Comparison of ENCODE assay signal across 8 cellular contexts in genomic region chr2:39494784-39495251, GRCh38. TPM values are rescaled to one million over a fixed set of nuclear protein-coding genes. Genes with fewer than 3 reads are reported as not detected.
DNase-seq lines count a peak whose midpoint lies in the region; ATAC-seq and TF ChIP-seq lines count a peak whose summit lies in the region.

No MANE protein-coding gene starts in this region.

- peak overlapping the region; percentile 75 for H3K27ac ChIP-seq in brain microvascular endothelial cell
- H3K27ac ChIP-seq in esophagus squamous epithelium: no peak overlapping the region

- intact Hi-C loops in esophagus squamous epithelium (cut with DNase I): no loop called here
- intact Hi-C loops in CD14-positive monocyte (cut with micrococcal nuclease): loop anchor here in 1 of 2 donors (10.0 kb wide), 1 partner anchor 370 kb away; the partner anchor contains the start of gene SOS1

- peak; percentile 99 for DNase-seq in AG10803 (ENCODE audit: low read depth)
- DNase-seq in brain microvascular endothelial cell: peak; percentile 98
- DNase-seq in omental fat pad (ENCODE audit: low spot score): no peak
- no peak for DNase-seq in GDM1 (lab: John Stamatoyannopoulos, UW)
- DNase-seq in esophagus squamous epithelium (lab: John Stamatoyannopoulos, UW): no peak
- no peak for DNase-seq in CD14-positive monocyte (ENCODE audit: low spot score)

- H3K36me3 ChIP-seq in brain microvascular endothelial cell (replicated peaks) (no peaks in the 10 kb centered on the region), esophagus squamous epithelium (no peaks in the 10 kb centered on the region)

- no peak overlapping the region for H3K4me3 ChIP-seq in AG10803 (ENCODE audit: low read length)
- H3K4me3 ChIP-seq in brain microvascular endothelial cell (ENCODE audit: low read depth, low read length): no peak overlapping the region
- H3K4me3 ChIP-seq in esophagus squamous epithelium: no peak overlapping the region

- H3K4me1 ChIP-seq in esophagus squamous epithelium: peaks cover 0 to 22% (median 10%) of the 10 kb centered on the region in 3 donors

- H3K9me3 ChIP-seq in esophagus squamous epithelium: no peaks in the 10 kb centered on the region

- peaks cover 4 to 6% (median 5%) of the 10 kb centered on the region in 3 donors for H3K27me3 Mint-ChIP-seq in CD14-positive monocyte (ENCODE audit: low read depth in 3 of 3)

- H3K4me1 Mint-ChIP-seq in CD14-positive monocyte: peaks cover 32% of the 10 kb centered on the region

- peak overlapping the region in 1 of 7 donors; percentile 55 for H3K27ac Mint-ChIP-seq in CD14-positive monocyte

- TF ChIP-seq CTCF in AG10803 (conservative IDR thresholded peaks at IDR 0.05; ENCODE audit: low read length) (no peak), brain microvascular endothelial cell (IDR thresholded peaks at IDR 0.05; ENCODE audit: low read depth, low read length, missing control alignments) (peak; percentile 14), omental fat pad (IDR thresholded peaks at IDR 0.05) (no peak), esophagus squamous epithelium (IDR thresholded peaks at IDR 0.05) (no peak), CD14-positive monocyte (IDR thresholded peaks at IDR 0.05) (no peak)

- H3K27me3 ChIP-seq in brain microvascular endothelial cell (replicated peaks): no peaks in the 10 kb centered on the region
- no peaks in the 10 kb centered on the region for H3K27me3 ChIP-seq in esophagus squamous epithelium

- peaks cover 0 to 2% (median 0%) of the 10 kb centered on the region in 7 donors for H3K9me3 Mint-ChIP-seq in CD14-positive monocyte

- H3K4me3 Mint-ChIP-seq in CD14-positive monocyte: peak overlapping the region in 1 of 2 donors; percentile 35

- 65 to 80% methylated on average over 5 to 6 of the region's 6 CpGs for whole genome bisulfite sequencing in esophagus squamous epithelium, 2 donors

- H3K36me3 Mint-ChIP-seq in CD14-positive monocyte: peaks cover 0 to 2% of the 10 kb centered on the region in 2 donors

- ATAC-seq in GM19328 (IDR thresholded peaks at IDR 0.05; ENCODE audit: unreplicated experiment) (peak; percentile 45), HG03354 (IDR thresholded peaks at IDR 0.05; ENCODE audit: poor library complexity, severe bottlenecking, unreplicated experiment) (peak; percentile 44), omental fat pad (ENCODE audit: low FRiP score) (peak; percentile 96)

- in situ Hi-C loops in brain microvascular endothelial cell (cut with HindIII; ENCODE audit: low pct_ligation_motif_present, low sequenced_read_pairs): no loop called here

- no peak for TF ChIP-seq POLR2A in esophagus squamous epithelium (IDR thresholded peaks at IDR 0.05)

RNA-seq across cellular contexts. Expression of gene MAP4K3, which starts 57.7 kb away (rescaled TPM):
- total RNA-seq in omental fat pad: 10 to 100 TPM; 45.9 to 93.7 (median 66.1) TPM
- total RNA-seq in esophagus squamous epithelium: 10 to 100 TPM; 12.6 to 35.1 (median 15.8) TPM
- polyA plus RNA-seq in CD14-positive monocyte: 1 to 10 TPM; 1.0 to 4.0 TPM

Comparison
In these comparisons a context has a peak if more than half of its experiments do, and no peak if none do; other contexts are left out.
1. DNase-seq: peak in AG10803 (single experiment) and brain microvascular endothelial cell (single experiment); none in omental fat pad (single experiment), GDM1 (single experiment), esophagus squamous epithelium (single experiment) and CD14-positive monocyte (single experiment).
2. ATAC-seq: peak in every context shown above with its lines; median percentile 96 in omental fat pad; 45 in GM19328; 44 in HG03354.